In the genomic region with DNA sequence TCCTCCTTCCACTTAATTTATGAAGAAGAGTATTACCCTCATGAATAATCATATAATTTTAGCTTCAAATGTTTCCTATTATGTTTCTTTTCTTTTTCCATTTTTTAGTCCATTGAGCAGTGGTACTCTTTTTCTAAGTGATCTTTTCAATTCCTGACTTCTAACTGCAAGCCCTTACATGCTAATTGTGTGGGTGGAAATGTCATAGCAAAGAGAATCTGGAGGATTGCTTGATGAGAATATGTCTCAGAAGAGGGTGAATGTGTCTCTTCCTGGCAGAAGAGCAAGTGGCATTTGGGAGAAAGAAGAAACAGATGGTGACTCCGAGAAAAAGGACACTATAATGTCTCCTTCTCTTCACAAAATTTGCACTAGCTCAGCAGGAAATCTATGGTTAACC, we compare ENCODE assay signal across 23 cellular contexts.
DNase-seq lines count a peak whose midpoint lies in the region; ATAC-seq, FAIRE-seq and TF ChIP-seq lines count a peak whose summit lies in the region.
"Had no signal": no experiment of that assay in that cellular context is flagged by ENCODE, and none has a peak within 500 bp of the region (broad histone marks: within the 10 kb centered on the region; RNA-seq: fewer than 3 reads in every experiment).

No MANE protein-coding gene starts in this region.

- no peaks in the 10 kb centered on the region for H3K4me1 ChIP-seq in Karpas-422 (ENCODE audit: low read length)
- H3K4me1 ChIP-seq in foreskin keratinocyte = peaks cover 7% of the 10 kb centered on the region
- H3K4me1 ChIP-seq in effector memory CD4-positive, alpha-beta T cell (ENCODE audit: control insufficient read depth, insufficient read depth, low read length, poor library complexity, severe bottlenecking) = no peaks in the 10 kb centered on the region
- no peaks in the 10 kb centered on the region for H3K4me1 ChIP-seq in body of pancreas

- H3K27ac Mint-ChIP-seq in activated naive CD4-positive, alpha-beta T cell treated with anti-CD3 and anti-CD28 coated beads, Interleukin-2, amount 10 ng/mL, durations not matched to agents 7 days and 5 days = no peak overlapping the region
- H3K27ac Mint-ChIP-seq: CD4-positive, alpha-beta T cell; GM23338 had no signal

- no peaks in the 10 kb centered on the region for H3K79me2 ChIP-seq in Karpas-422 (ENCODE audit: low read length)

- no peaks in the 10 kb centered on the region for H3K27me3 Mint-ChIP-seq in activated naive CD4-positive, alpha-beta T cell treated with anti-CD3 and anti-CD28 coated beads, Interleukin-2, amount 10 ng/mL, durations not matched to agents 7 days and 5 days
- H3K27me3 Mint-ChIP-seq: CD4-positive, alpha-beta T cell had no signal

- CTCF ChIA-PET in activated naive CD4-positive, alpha-beta T cell treated with anti-CD3 and anti-CD28 coated beads, Interleukin-2, amount 10 ng/mL, durations not matched to agents 7 days and 5 days (lab: Charles Lee) = no interaction called here

- H3K9me3 Mint-ChIP-seq in activated naive CD4-positive, alpha-beta T cell treated with anti-CD3 and anti-CD28 coated beads, Interleukin-2, amount 10 ng/mL, durations not matched to agents 7 days and 5 days = peaks cover 4% of the 10 kb centered on the region
- H3K9me3 Mint-ChIP-seq: GM23338 had no signal

- no peak overlapping the region for H3K4me2 ChIP-seq in Karpas-422 (ENCODE audit: low read depth, low read length, poor library complexity, severe bottlenecking)
- H3K4me2 ChIP-seq: A549; BLaER1 treated with 17β-estradiol and CSF1 and Interleukin-3, amounts not matched to agents 10 nM and 100 nM; GM23338 had no signal

- H3K36me3 ChIP-seq in Karpas-422 (ENCODE audit: insufficient read depth, low read length) = no peaks in the 10 kb centered on the region
- no peaks in the 10 kb centered on the region for H3K36me3 ChIP-seq in bronchial epithelial cell (ENCODE audit: control insufficient read depth, insufficient read depth, low read length)
- no peaks in the 10 kb centered on the region for H3K36me3 ChIP-seq in effector memory CD4-positive, alpha-beta T cell (ENCODE audit: control insufficient read depth, insufficient read depth, low read length)
- H3K36me3 ChIP-seq in body of pancreas (replicated peaks in 1 of 2; ENCODE audit: insufficient read depth in 1 of 2, low read depth in 2 of 2) = no peaks in the 10 kb centered on the region
- H3K36me3 ChIP-seq: BLaER1 treated with 17β-estradiol and CSF1 and Interleukin-3, amounts not matched to agents 10 nM and 100 nM had no signal

- no peaks in the 10 kb centered on the region for H3K9me2 ChIP-seq in Karpas-422 (replicated peaks; ENCODE audit: insufficient read depth, low read length)

- ATAC-seq in foreskin keratinocyte (no peak), HG02678 (IDR thresholded peaks at IDR 0.05; ENCODE audit: unreplicated experiment) (no peak), body of pancreas (no peak)
- ATAC-seq: A549, GM23338 had no signal

- no peaks in the 10 kb centered on the region for H4K20me1 ChIP-seq in Karpas-422 (ENCODE audit: insufficient read depth, low read depth, low read length)
- H4K20me1 ChIP-seq: BLaER1 treated with 17β-estradiol and CSF1 and Interleukin-3, amounts not matched to agents 10 nM and 100 nM had no signal

- H3K9ac ChIP-seq in Karpas-422 (ENCODE audit: low read length) = no peak overlapping the region
- H3K9ac ChIP-seq: BLaER1 treated with 17β-estradiol and CSF1 and Interleukin-3, amounts not matched to agents 10 nM and 100 nM had no signal

- no peak for DNase-seq in Karpas-422
- peak; percentile 66 for DNase-seq in bronchial epithelial cell (ENCODE audit: low read depth)
- peak; percentile 29 to 49 for DNase-seq in foreskin keratinocyte
- DNase-seq in activated naive CD4-positive, alpha-beta T cell treated with anti-CD3 and anti-CD28 coated beads, Interleukin-2, amount 10 ng/mL, durations not matched to agents 7 days and 5 days = no peak
- no peak for DNase-seq in effector memory CD4-positive, alpha-beta T cell
- DNase-seq in body of pancreas = no peak
- DNase-seq: AML-193; CD4-positive, alpha-beta T cell; HCEC 1CT; Kasumi-1; MV-4-11; NCI-H1105; NCI-H1436 treated with DMSO at 0.1 percent for 48 hours; NCI-H1930; NCI-H2107; NCI-H526 treated with DMSO at 0.1 percent for 48 hours; RPMI8226; SHP77 treated with DMSO at 0.1 percent for 48 hours had no signal

- no peak for TF ChIP-seq POLR2A in body of pancreas (IDR thresholded peaks at IDR 0.05)

- H3K9me3 ChIP-seq in Karpas-422 (ENCODE audit: low read length) (0 out of 2 replicates have a peak, but pooled peaks cover 4% of the 10 kb centered on the region), body of pancreas (no peaks in the 10 kb centered on the region)
- H3K9me3 ChIP-seq in effector memory CD4-positive, alpha-beta T cell (ENCODE audit: control insufficient read depth, low read length) = no peaks in the 10 kb centered on the region

- H3K36me3 Mint-ChIP-seq in activated naive CD4-positive, alpha-beta T cell treated with anti-CD3 and anti-CD28 coated beads, Interleukin-2, amount 10 ng/mL, durations not matched to agents 7 days and 5 days = no peaks in the 10 kb centered on the region

- H3K27me3 ChIP-seq in Karpas-422 (ENCODE audit: low read length) (no peaks in the 10 kb centered on the region), bronchial epithelial cell (ENCODE audit: control insufficient read depth, insufficient read depth, low read length) (no peaks in the 10 kb centered on the region), foreskin keratinocyte (no peaks in the 10 kb centered on the region), body of pancreas (no peaks in the 10 kb centered on the region)
- no peaks in the 10 kb centered on the region for H3K27me3 ChIP-seq in effector memory CD4-positive, alpha-beta T cell (replicated peaks; ENCODE audit: control insufficient read depth, insufficient read depth, low read length, poor library complexity, severe bottlenecking)
- H3K27me3 ChIP-seq: BLaER1 treated with 17β-estradiol and CSF1 and Interleukin-3, amounts not matched to agents 10 nM and 100 nM had no signal

- H3K4me3 Mint-ChIP-seq in activated naive CD4-positive, alpha-beta T cell treated with anti-CD3 and anti-CD28 coated beads, Interleukin-2, amount 10 ng/mL, durations not matched to agents 7 days and 5 days = no peak overlapping the region
- H3K4me3 Mint-ChIP-seq: CD4-positive, alpha-beta T cell; GM23338 had no signal

- H3K4me3 ChIP-seq in Karpas-422 (ENCODE audit: low read length) (no peak overlapping the region), bronchial epithelial cell (ENCODE audit: low read depth, low read length) (no peak overlapping the region), body of pancreas (no peak overlapping the region)
- H3K4me3 ChIP-seq in effector memory CD4-positive, alpha-beta T cell (ENCODE audit: insufficient read depth, low read depth, low read length, poor library complexity, severe bottlenecking) = no peak overlapping the region
- H3K4me3 ChIP-seq: A549; BLaER1 treated with 17β-estradiol and CSF1 and Interleukin-3, amounts not matched to agents 10 nM and 100 nM; GM23338 had no signal

- H3K27ac ChIP-seq in Karpas-422 (ENCODE audit: low read length) (no peak overlapping the region), foreskin keratinocyte (no peak overlapping the region), body of pancreas (no peak overlapping the region)
- H3K27ac ChIP-seq in effector memory CD4-positive, alpha-beta T cell (ENCODE audit: insufficient read depth, low read length, poor library complexity, severe bottlenecking) = no peak overlapping the region
- H3K27ac ChIP-seq: A549; BLaER1 treated with 17β-estradiol and CSF1 and Interleukin-3, amounts not matched to agents 10 nM and 100 nM had no signal

- no peak for FAIRE-seq in bronchial epithelial cell (lab: Jason Lieb, UNC)
- FAIRE-seq: A549, D721Med had no signal

- intact Hi-C loops in body of pancreas (cut with DNase I) = no loop called here

- WGBS in body of pancreas, 2 donors = 45 to 46% methylated on average over 1 of the region's 1 CpG

- TF ChIP-seq CTCF in bronchial epithelial cell (IDR thresholded peaks at IDR 0.05; ENCODE audit: insufficient read depth, low read length, severe bottlenecking) = no peak
- TF ChIP-seq CTCF in foreskin keratinocyte (conservative IDR thresholded peaks at IDR 0.05) = no peak
- no peak for TF ChIP-seq CTCF in body of pancreas (IDR thresholded peaks at IDR 0.05)

- no peaks in the 10 kb centered on the region for H3K4me1 Mint-ChIP-seq in activated naive CD4-positive, alpha-beta T cell treated with anti-CD3 and anti-CD28 coated beads, Interleukin-2, amount 10 ng/mL, durations not matched to agents 7 days and 5 days
- H3K4me1 Mint-ChIP-seq: GM23338 had no signal

- H2AFZ ChIP-seq in Karpas-422 (ENCODE audit: low read length) = 0 out of 2 replicates have a peak overlapping the region, but pooled peaks have one; percentile 44
- H2AFZ ChIP-seq: GM23338 had no signal

Comparison
In these comparisons a context has a peak if more than half of its experiments do, and no peak if none do; other contexts are left out.
1. DNase-seq: peak in bronchial epithelial cell (single experiment) and foreskin keratinocyte (2 of 2); none in Karpas-422 (single experiment), activated naive CD4-positive, alpha-beta T cell treated with anti-CD3 and anti-CD28 coated beads, Interleukin-2, amount 10 ng/mL, durations not matched to agents 7 days and 5 days (single experiment), effector memory CD4-positive, alpha-beta T cell (0 of 3) and body of pancreas (0 of 4).